26 cellular contexts compared by ENCODE assay signal in the genomic region with DNA sequence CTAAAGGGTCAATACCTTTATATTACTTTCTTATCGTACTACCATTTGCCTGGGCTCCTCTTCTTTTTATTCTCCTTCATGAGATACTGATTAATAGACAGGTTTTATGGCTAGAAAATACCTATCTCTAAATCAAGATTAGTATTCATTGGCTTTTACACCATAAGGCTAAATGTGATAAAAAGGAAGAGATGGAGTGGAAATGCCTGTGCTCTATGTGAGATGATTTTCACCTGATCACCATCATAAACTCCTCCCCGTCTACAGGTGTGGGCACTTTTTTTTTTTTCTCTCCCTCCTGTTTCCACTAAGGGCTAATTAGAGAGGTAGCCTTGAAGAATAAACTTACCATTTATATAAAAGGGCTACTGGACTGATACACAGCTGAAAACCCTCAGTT.
"Had no signal": no experiment of that assay in that cellular context is flagged by ENCODE, and none has a peak within 500 bp of the region (broad histone marks: within the 10 kb centered on the region; RNA-seq: fewer than 3 reads in every experiment).

GLYATL3 (plus strand) TSS at position 301 of the 400 bp plus-strand sequence. CDS start 12,068 bp downstream, outside the sequence.

- DNase-seq: activated B cell treated with CpG ODN at 0.5 μM for 24 hours; activated CD4-positive, alpha-beta memory T cell treated with anti-CD3 and anti-CD28 coated beads for 36 hours; activated CD4-positive, alpha-beta T cell treated with anti-CD3 and anti-CD28 coated beads for 4 hours; activated CD4-positive, alpha-beta T cell treated with anti-CD3 and anti-CD28 coated beads, Interleukin-2, amount 50 U/mL, for 1 hour; activated CD4-positive, CD25-positive, alpha-beta regulatory T cell treated with anti-CD3 and anti-CD28 coated beads, Interleukin-2, amount 50 U/mL, for 72 hours; activated CD8-positive, alpha-beta memory T cell treated with anti-CD3 and anti-CD28 coated beads, Interleukin-2, amount 50 U/mL, for 4 hours; activated gamma-delta T cell treated with Interleukin-2 at 50 U/mL for 16 hours; activated naive CD4-positive, alpha-beta T cell treated with anti-CD3 and anti-CD28 coated beads for 36 hours; activated T-cell treated with anti-CD3 and anti-CD28 coated beads for 4 hours; activated T-cell treated with anti-CD3 and anti-CD28 coated beads, Interleukin-2, amount 50 U/mL, for 4 hours; adrenal gland; body of pancreas; NCI-H1092 treated with DMSO at 0.1 percent for 48 hours; NCI-H1694; NCI-H1930; NCI-H345; NCI-H524 treated with DMSO at 0.1 percent for 48 hours; PC-9; SIG-M5; SW 1271; T-helper 1 cell; T-helper 2 cell; T-helper 9 cell had no signal

- ATAC-seq: activated naive CD4-positive, alpha-beta T cell treated with anti-CD3 and anti-CD28 coated beads, Interleukin-2, amount 50 U/mL, for 72 hours; activated T-cell treated with anti-CD3 and anti-CD28 coated beads, Interleukin-2, amount 50 U/mL, for 4 hours; body of pancreas; Right ventricle myocardium inferior; SK-N-SH treated with all-trans-retinoic acid at 6 μM for 48 hours had no signal
